16 cellular contexts compared by ENCODE assay signal in genomic region chr2:210955591-210955990, GRCh38.
A peak's percentile ranks its signal among the peaks of the same experiment; 100 is the strongest.
DNase-seq lines count a peak whose midpoint lies in the region; ATAC-seq and TF ChIP-seq lines count a peak whose summit lies in the region.
"Had no signal": no experiment of that assay in that cellular context is flagged by ENCODE, and none has a peak within 500 bp of the region (broad histone marks: within the 10 kb centered on the region; RNA-seq: fewer than 3 reads in every experiment).

No MANE protein-coding gene starts in this region.

- TF ChIP-seq POLR2A in IMR-90 (IDR thresholded peaks at IDR 0.05; ENCODE audit: low read depth, low read length): no peak

- H2BK20ac ChIP-seq in IMR-90 (ENCODE audit: low read depth, low read length): no peak overlapping the region

- H3K36me3 ChIP-seq in IMR-90 (ENCODE audit: control insufficient read depth, insufficient read depth, low read length): no peaks in the 10 kb centered on the region
- H3K36me3 ChIP-seq: tibial artery had no signal

- no peak overlapping the region for H3K18ac ChIP-seq in IMR-90 (ENCODE audit: low read depth, low read length)

- H2AFZ ChIP-seq in IMR-90 (replicated peaks; ENCODE audit: low read length, poor library complexity): no peak overlapping the region

- H3K23ac ChIP-seq in IMR-90 (ENCODE audit: low read depth, low read length): no peak overlapping the region

- CTCF ChIA-PET in IMR-90 (lab: Yijun Ruan, JAX): no interaction called here

- DNase-seq in AG08396 (ENCODE audit: low spot score): peak; percentile 2
- peak; percentile 46 for DNase-seq in IMR-90
- DNase-seq in astrocyte of the hippocampus (ENCODE audit: low read depth, low spot score): peak; percentile 69
- DNase-seq in iris pigment epithelial cell (ENCODE audit: low read depth): peak; percentile 80
- DNase-seq in nucleus accumbens (lab: John Stamatoyannopoulos, UW): no peak
- no peak for DNase-seq in SIG-M5 (lab: John Stamatoyannopoulos, UW)
- DNase-seq: activated naive CD4-positive, alpha-beta T cell treated with Interleukin-2 at 50 U/mL for 16 hours; KBM-7; NCI-H1694; NCI-H748 treated with DMSO at 0.1 percent for 48 hours; posterior cingulate gyrus; SHP77; stimulated activated CD8-positive, alpha-beta memory T cell treated with anti-CD3 and anti-CD28 coated beads, Interleukin-4, amount 100 ng/mL, for 48 hours; tibial artery had no signal

- H2AK5ac ChIP-seq in IMR-90 (ENCODE audit: low read depth, low read length): no peak overlapping the region

- in situ Hi-C loops in IMR-90 (cut with MboI; ENCODE audit: low sequenced_read_pairs): no loop called here

- H3K79me1 ChIP-seq in IMR-90 (ENCODE audit: low read depth in 1 of 2, low read length in 2 of 2): no peaks in the 10 kb centered on the region

- no peak for TF ChIP-seq CTCF in IMR-90 (conservative IDR thresholded peaks at IDR 0.05; ENCODE audit: low read depth, low read length)

- no peak overlapping the region for H2BK5ac ChIP-seq in IMR-90 (ENCODE audit: low read depth, low read length, poor library complexity, severe bottlenecking)

- H3K56ac ChIP-seq in IMR-90 (ENCODE audit: extremely low read depth, insufficient read depth, low read length): no peak overlapping the region

- no peak overlapping the region for H3K9ac ChIP-seq in IMR-90 (ENCODE audit: low read depth, low read length)

- H4K5ac ChIP-seq in IMR-90 (ENCODE audit: low read depth, low read length): no peak overlapping the region

- no peaks in the 10 kb centered on the region for H3K27me3 ChIP-seq in IMR-90 (ENCODE audit: control insufficient read depth, insufficient read depth, low read length)
- H3K27me3 ChIP-seq: tibial artery had no signal

- no CpG with 5 or more reads among the region's 3 CpGs for WGBS in IMR-90 (ENCODE audit: extremely low coverage in 2 of 2, insufficient read length in 1 of 2), 2 experiments

- H3K9me1 ChIP-seq in IMR-90 (ENCODE audit: insufficient read depth, low read length): no peaks in the 10 kb centered on the region

- H2AK9ac ChIP-seq in IMR-90 (replicated peaks; ENCODE audit: low read depth, low read length, poor library complexity): no peak overlapping the region

- no peak overlapping the region for H4K91ac ChIP-seq in IMR-90 (ENCODE audit: insufficient read depth, low read depth, low read length)

- no TSS peak for BruUV-seq in IMR-90 (replicated peaks; lab: Mats Ljungman, UMichigan)

- H2BK120ac ChIP-seq in IMR-90 (ENCODE audit: low read depth, low read length): no peak overlapping the region

- H4K8ac ChIP-seq in IMR-90 (ENCODE audit: low read depth in 2 of 2, low read length in 2 of 2): no peak overlapping the region

- H2BK15ac ChIP-seq in IMR-90 (ENCODE audit: low read depth, low read length): no peak overlapping the region

- intact Hi-C loops in IMR-90 (cut with micrococcal nuclease): no loop called here

- no peak overlapping the region for H3K27ac ChIP-seq in IMR-90 (ENCODE audit: insufficient read depth, low read length)
- H3K27ac ChIP-seq: tibial artery had no signal

- ATAC-seq in IMR-90 (ENCODE audit: low read depth) (peak; percentile 75), HG03139 (IDR thresholded peaks at IDR 0.05; ENCODE audit: unreplicated experiment) (no peak), HG03025 (IDR thresholded peaks at IDR 0.05; ENCODE audit: low FRiP score, unreplicated experiment) (no peak)

- no peaks in the 10 kb centered on the region for H4K20me1 ChIP-seq in IMR-90 (ENCODE audit: insufficient read depth, low read length)

- POLR2A ChIA-PET in IMR-90 (lab: Charles Lee; ENCODE audit: unreplicated experiment): no interaction called here

- H3K9me3 ChIP-seq in IMR-90 (ENCODE audit: control insufficient read depth, insufficient read depth, low read length): no peaks in the 10 kb centered on the region; the same call in 1 of the 2 replicates
- H3K9me3 ChIP-seq: tibial artery had no signal

- no peak overlapping the region for H3K4me3 ChIP-seq in IMR-90 (ENCODE audit: insufficient read depth, low read depth, low read length)
- H3K4me3 ChIP-seq: tibial artery had no signal

- no peaks in the 10 kb centered on the region for H3K4me1 ChIP-seq in IMR-90 (ENCODE audit: control insufficient read depth, insufficient read depth, low read length)
- H3K4me1 ChIP-seq: tibial artery had no signal

- no peak overlapping the region for H3K4me2 ChIP-seq in IMR-90 (ENCODE audit: low read depth, low read length)

- no peak overlapping the region for H3K14ac ChIP-seq in IMR-90 (replicated peaks; ENCODE audit: low read depth, low read length)

- TF ChIP-seq RAD21 in IMR-90 (IDR thresholded peaks at IDR 0.05; ENCODE audit: low read length): no peak

- H3K4ac ChIP-seq in IMR-90 (ENCODE audit: low read depth, low read length): no peak overlapping the region

- dilution Hi-C loops in IMR-90 (cut with HindIII; ENCODE audit: low sequenced_read_pairs, unreplicated experiment): no loop called here

TF ChIP-seq in IMR-90, 13 proteins besides CTCF, POLR2A, EP300 and RAD21:
- TF ChIP-seq ELK1 (IDR thresholded peaks at IDR 0.05; ENCODE audit: borderline replicate concordance, low read depth, low read length): no peak
- peak; percentile 46; the same call in 1 of the 2 replicates for TF ChIP-seq FOS (IDR thresholded peaks at IDR 0.05; ENCODE audit: low read depth, low read length)
- no peak for TF ChIP-seq RCOR1 (IDR thresholded peaks at IDR 0.05; ENCODE audit: insufficient replicate concordance, low read length)
- no peak for TF ChIP-seq MAFK (IDR thresholded peaks at IDR 0.05; ENCODE audit: low read depth, low read length)
- TF ChIP-seq, protein P1, sequence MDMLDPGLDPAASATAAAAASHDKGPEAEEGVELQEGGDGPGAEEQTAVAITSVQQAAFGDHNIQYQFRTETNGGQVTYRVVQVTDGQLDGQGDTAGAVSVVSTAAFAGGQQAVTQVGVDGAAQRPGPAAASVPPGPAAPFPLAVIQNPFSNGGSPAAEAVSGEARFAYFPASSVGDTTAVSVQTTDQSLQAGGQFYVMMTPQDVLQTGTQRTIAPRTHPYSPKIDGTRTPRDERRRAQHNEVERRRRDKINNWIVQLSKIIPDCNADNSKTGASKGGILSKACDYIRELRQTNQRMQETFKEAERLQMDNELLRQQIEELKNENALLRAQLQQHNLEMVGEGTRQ (IDR thresholded peaks at IDR 0.05; ENCODE audit: low read depth, low read length): no peak
- no peak for TF ChIP-seq BHLHE40 (IDR thresholded peaks at IDR 0.05; ENCODE audit: low read depth, low read length)
TF ChIP-seq in IMR-90: peak in this region for 1.

Comparison
In these comparisons a context has a peak if more than half of its experiments do, and no peak if none do; other contexts are left out.
1. DNase-seq: peak in AG08396 (single experiment), IMR-90 (single experiment), astrocyte of the hippocampus (single experiment) and iris pigment epithelial cell (single experiment); none in nucleus accumbens (0 of 56) and SIG-M5 (single experiment).